Comparison of ENCODE assay signal across 14 cellular contexts in genomic region chr16:47599512-47599911, GRCh38.
DNase-seq lines count a peak whose midpoint lies in the region; ATAC-seq lines count a peak whose summit lies in the region.
"Had no signal": no experiment of that assay in that cellular context is flagged by ENCODE, and none has a peak within 500 bp of the region (broad histone marks: within the 10 kb centered on the region; RNA-seq: fewer than 3 reads in every experiment).

No MANE protein-coding gene starts in this region.

- DNase-seq in NAMALWA (ENCODE audit: low spot score) = peak; percentile 47
- DNase-seq in effector CD4-positive, alpha-beta T cell = no peak
- no peak for DNase-seq in NK-92 treated with Interleukin-12 subunit alpha and Interleukin-12 subunit beta, amount 100 ng/mL, for 24 hours (lab: John Stamatoyannopoulos, UW)
- DNase-seq: activated T-cell treated with anti-CD3 and anti-CD28 coated beads, Interleukin-2, amount 50 U/mL, for 72 hours; DND-41; MM.1S; NCI-H446; transverse colon had no signal

- ATAC-seq in GM18498 (IDR thresholded peaks at IDR 0.05; ENCODE audit: unreplicated experiment) (peak; percentile 82), GM19452 (IDR thresholded peaks at IDR 0.05; ENCODE audit: unreplicated experiment) (peak; percentile 60), HG02852 (IDR thresholded peaks at IDR 0.05; ENCODE audit: unreplicated experiment) (peak; percentile 84), HG03469 (IDR thresholded peaks at IDR 0.05; ENCODE audit: unreplicated experiment) (no peak), HG02970 (IDR thresholded peaks at IDR 0.05; ENCODE audit: low FRiP score, unreplicated experiment) (no peak)
- ATAC-seq: activated T-cell treated with anti-CD3 and anti-CD28 coated beads, Interleukin-2, amount 50 U/mL, for 72 hours; Right ventricle myocardium inferior had no signal

Comparison
In these comparisons a context has a peak if more than half of its experiments do, and no peak if none do; other contexts are left out.
1. ATAC-seq: peak in GM18498 (single experiment), GM19452 (single experiment) and HG02852 (single experiment); none in HG03469 (single experiment) and HG02970 (single experiment).